Comparison of ENCODE assay signal across 27 cellular contexts in genomic region chr5:179183481-179183880, GRCh38.
"Had no signal": no experiment of that assay in that cellular context is flagged by ENCODE, and none has a peak within 500 bp of the region (broad histone marks: within the 10 kb centered on the region; RNA-seq: fewer than 3 reads in every experiment).

No MANE protein-coding gene starts in this region.

- H3K4me3 ChIP-seq: dorsolateral prefrontal cortex, gastrocnemius medialis, left lung, pancreas, skin epidermis, stomach, thyroid gland had no signal

- H3K4me3 Mint-ChIP-seq: endodermal cell; naive thymus-derived CD4-positive, alpha-beta T cell; nephron progenitor cell; type B pancreatic cell had no signal

- H3K36me3 Mint-ChIP-seq: naive thymus-derived CD4-positive, alpha-beta T cell; type B pancreatic cell had no signal

- H3K27me3 ChIP-seq: gastrocnemius medialis, pancreas, thyroid gland had no signal

- H3K9me3 ChIP-seq: gastrocnemius medialis, pancreas, thyroid gland had no signal

- H3K36me3 ChIP-seq: gastrocnemius medialis, left lung, pancreas, thyroid gland had no signal

- H3K27ac Mint-ChIP-seq: endodermal cell; naive thymus-derived CD4-positive, alpha-beta T cell; nephron progenitor cell; type B pancreatic cell had no signal

- H3K27ac ChIP-seq: dorsolateral prefrontal cortex, epithelial cell of prostate, gastrocnemius medialis, left lung, pancreas, skin epidermis, stomach, thyroid gland had no signal

- H3K9me3 Mint-ChIP-seq: type B pancreatic cell had no signal

- DNase-seq: caudate nucleus; cerebellar nuclear complex; dorsolateral prefrontal cortex; effector CD4-positive, alpha-beta T cell; endodermal cell; foreskin fibroblast; gastrocnemius medialis; head of caudate nucleus; left lung; mammary epithelial cell; mesendoderm; midbrain; naive thymus-derived CD4-positive, alpha-beta T cell; nephron progenitor cell; occipital lobe; right cardiac atrium; stimulated activated CD4-positive, alpha-beta T cell treated with anti-CD3 and anti-CD28 coated beads, Interleukin-1b, Interleukin-23, amount 100 ng/mL, for 48 hours; stimulated activated CD4-positive, alpha-beta T cell treated with anti-CD3 and anti-CD28 coated beads, Interleukin-4, amount 100 ng/mL, for 1 hour; stimulated activated CD8-positive, alpha-beta memory T cell treated with anti-CD3 and anti-CD28 coated beads, Interleukin-4, amount 100 ng/mL, for 48 hours; stimulated activated naive CD4-positive, alpha-beta T cell treated with Interleukin-2 at 50 U/mL for 16 hours; stomach; thyroid gland had no signal

- H3K4me1 Mint-ChIP-seq: naive thymus-derived CD4-positive, alpha-beta T cell had no signal

- H3K4me1 ChIP-seq: gastrocnemius medialis, left lung, pancreas, stomach, thyroid gland had no signal

- ATAC-seq: esophagus mucosa; gastrocnemius medialis; left lung; naive thymus-derived CD4-positive, alpha-beta T cell; pancreas; right cardiac atrium had no signal
